24 cellular contexts compared by ENCODE assay signal in the genomic region with DNA sequence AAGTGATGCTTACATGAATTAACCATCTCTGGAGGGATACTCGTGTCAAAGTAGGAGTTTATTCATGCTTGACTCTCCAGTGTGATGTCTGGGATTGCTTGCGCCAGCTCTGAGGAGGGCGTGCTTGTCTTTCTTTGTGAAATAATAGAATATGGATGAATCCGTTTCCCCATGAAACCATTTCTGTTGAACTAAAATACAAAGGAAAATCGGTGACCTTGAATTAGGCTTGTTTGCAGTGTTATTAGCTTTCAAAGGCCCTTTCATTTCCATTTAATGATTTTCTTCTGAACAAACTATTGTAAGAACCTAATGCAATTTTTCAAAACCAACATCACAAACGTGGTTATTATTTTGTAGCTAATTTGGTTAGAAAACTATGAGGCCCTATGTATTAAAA.
"Had no signal": no experiment of that assay in that cellular context is flagged by ENCODE, and none has a peak within 500 bp of the region (broad histone marks: within the 10 kb centered on the region; RNA-seq: fewer than 3 reads in every experiment).

No MANE protein-coding gene starts in this region.

- ATAC-seq: activated CD4-positive, alpha-beta T cell treated with anti-CD3 and anti-CD28 coated beads for 36 hours; activated CD8-positive, alpha-beta memory T cell treated with anti-CD3 and anti-CD28 coated beads, Interleukin-2, amount 10 ng/mL, durations not matched to agents 7 days and 5 days; activated CD8-positive, alpha-beta T cell treated with anti-CD3 and anti-CD28 coated beads, Interleukin-2, amount 10 ng/mL, durations not matched to agents 7 days and 5 days; activated T-cell treated with anti-CD3 and anti-CD28 coated beads, Interleukin-2, amount 50 U/mL, for 72 hours; gastrocnemius medialis; mucosa of descending colon; natural killer cell treated with Interleukin-12 subunit alpha and Interleukin-12 subunit beta and Interleukin-15 and Interleukin-18, amount 100 ng/mL, for 72 hours; stimulated activated memory B cell treated with anti-CD40 and anti-IgM and Interleukin-4, amounts not matched to agents 10 μg/mL and 1 μg/mL and 100 μg/mL, for 72 hours; stimulated activated naive CD8-positive, alpha-beta T cell treated with anti-CD3 and anti-CD28 coated beads, Interleukin-15, amount 100 ng/mL, for 72 hours; upper lobe of right lung had no signal

- DNase-seq: activated CD4-positive, alpha-beta T cell treated with anti-CD3 and anti-CD28 coated beads for 36 hours; activated CD4-positive, CD25-positive, alpha-beta regulatory T cell; activated CD8-positive, alpha-beta memory T cell treated with anti-CD3 and anti-CD28 coated beads, Interleukin-2, amount 10 ng/mL, durations not matched to agents 7 days and 5 days; activated CD8-positive, alpha-beta T cell treated with anti-CD3 and anti-CD28 coated beads, Interleukin-2, amount 10 ng/mL, durations not matched to agents 7 days and 5 days; activated naive CD4-positive, alpha-beta T cell treated with Interleukin-2 at 50 U/mL for 16 hours; activated T-cell treated with anti-CD3 and anti-CD28 coated beads, Interleukin-2, amount 50 U/mL, for 72 hours; anterior cingulate cortex; colonic mucosa; effector CD8-positive, alpha-beta T cell; gastrocnemius medialis; islet precursor cell; left ventricle myocardium inferior; mesendoderm; mucosa of descending colon; sigmoid colon; small intestine; stimulated activated CD4-positive, alpha-beta T cell treated with anti-CD3 and anti-CD28 coated beads, Interleukin-4, amount 100 ng/mL, for 4 hours; stimulated activated CD8-positive, alpha-beta memory T cell treated with anti-CD3 and anti-CD28 coated beads, Interleukin-4, amount 100 ng/mL, for 48 hours; stimulated activated naive CD8-positive, alpha-beta T cell treated with anti-CD3 and anti-CD28 coated beads, Interleukin-15, amount 100 ng/mL, for 72 hours; substantia nigra; thyroid gland; upper lobe of right lung had no signal
